Comparison of ENCODE assay signal across 1 cellular context in genomic region chr17:57455063-57455914, GRCh38.
TF ChIP-seq lines count a peak whose summit lies in the region.

No MANE protein-coding gene starts in this region.

TF ChIP-seq in GM12878, 131 proteins besides CTCF, POLR2A, EP300 and RAD21 (continued from another document):
- TF ChIP-seq, protein P1, sequence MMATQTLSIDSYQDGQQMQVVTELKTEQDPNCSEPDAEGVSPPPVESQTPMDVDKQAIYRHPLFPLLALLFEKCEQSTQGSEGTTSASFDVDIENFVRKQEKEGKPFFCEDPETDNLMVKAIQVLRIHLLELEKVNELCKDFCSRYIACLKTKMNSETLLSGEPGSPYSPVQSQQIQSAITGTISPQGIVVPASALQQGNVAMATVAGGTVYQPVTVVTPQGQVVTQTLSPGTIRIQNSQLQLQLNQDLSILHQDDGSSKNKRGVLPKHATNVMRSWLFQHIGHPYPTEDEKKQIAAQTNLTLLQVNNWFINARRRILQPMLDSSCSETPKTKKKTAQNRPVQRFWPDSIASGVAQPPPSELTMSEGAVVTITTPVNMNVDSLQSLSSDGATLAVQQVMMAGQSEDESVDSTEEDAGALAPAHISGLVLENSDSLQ (IDR thresholded peaks at IDR 0.05) = peak; percentile 71; the same call in 1 of the 2 replicates
- TF ChIP-seq HDAC6 (IDR thresholded peaks at IDR 0.05; ENCODE audit: unreplicated experiment) (peak; percentile 22), TBL1XR1 (IDR thresholded peaks at IDR 0.05; ENCODE audit: low read depth, low read length) (peak; percentile 86; the same call in 1 of the 2 replicates), ATF2 (IDR thresholded peaks at IDR 0.05; ENCODE audit: low read length) (peak; percentile 98), IKZF1 (conservative IDR thresholded peaks at IDR 0.05) (peak; percentile 90), TCF3 (IDR thresholded peaks at IDR 0.05; ENCODE audit: borderline replicate concordance, insufficient read depth, low read depth, low read length) (peak; percentile 84; the same call in 1 of the 2 replicates), MAX (IDR thresholded peaks at IDR 0.05; ENCODE audit: low read depth, low read length) (peak; percentile 95), SMAD5 (IDR thresholded peaks at IDR 0.05; ENCODE audit: low read depth) (0 out of 2 replicates have a peak, but pooled peaks have one; percentile 38), CHD2 (IDR thresholded peaks at IDR 0.05; ENCODE audit: borderline replicate concordance, low read depth, low read length) (peak; percentile 95), ZBTB33 (IDR thresholded peaks at IDR 0.05) (0 out of 2 replicates have a peak, but pooled peaks have one; percentile 12), NBN (IDR thresholded peaks at IDR 0.05) (peak; percentile 96), RUNX3 (IDR thresholded peaks at IDR 0.05; ENCODE audit: low read length) (peak; percentile 100), SPI1 (IDR thresholded peaks at IDR 0.05; ENCODE audit: borderline replicate concordance, insufficient read depth, low read depth, low read length) (peak; percentile 45; the same call in 1 of the 2 replicates), BHLHE40 (IDR thresholded peaks at IDR 0.05; ENCODE audit: borderline replicate concordance in 1 of 2, low read depth in 2 of 2, low read length in 1 of 2) (peak; percentile 83), ZSCAN29 (IDR thresholded peaks at IDR 0.05) (0 out of 2 replicates have a peak, but pooled peaks have one; percentile 49), SRF (IDR thresholded peaks at IDR 0.05; ENCODE audit: low read depth in 2 of 2, low read length in 2 of 2) (no peak), BCL11A (IDR thresholded peaks at IDR 0.05; ENCODE audit: low read depth, low read length) (peak; percentile 85), HDGF (IDR thresholded peaks at IDR 0.05) (0 out of 2 replicates have a peak, but pooled peaks have one; percentile 62), DPF2 (IDR thresholded peaks at IDR 0.05) (peak; percentile 84), JUND (IDR thresholded peaks at IDR 0.05; ENCODE audit: low read depth, low read length) (peak; percentile 42; the same call in 1 of the 2 replicates), TARDBP (IDR thresholded peaks at IDR 0.05; ENCODE audit: borderline replicate concordance) (peak; percentile 50; the same call in 1 of the 2 replicates), PML (IDR thresholded peaks at IDR 0.05; ENCODE audit: low read length) (peak; percentile 87), PAX8 (IDR thresholded peaks at IDR 0.05) (no peak), IRF4 (IDR thresholded peaks at IDR 0.05; ENCODE audit: low read depth, low read length) (peak; percentile 64), TCF7 (IDR thresholded peaks at IDR 0.05; ENCODE audit: borderline replicate concordance) (peak; percentile 78; the same call in 1 of the 2 replicates)
- TF ChIP-seq, protein P2, sequence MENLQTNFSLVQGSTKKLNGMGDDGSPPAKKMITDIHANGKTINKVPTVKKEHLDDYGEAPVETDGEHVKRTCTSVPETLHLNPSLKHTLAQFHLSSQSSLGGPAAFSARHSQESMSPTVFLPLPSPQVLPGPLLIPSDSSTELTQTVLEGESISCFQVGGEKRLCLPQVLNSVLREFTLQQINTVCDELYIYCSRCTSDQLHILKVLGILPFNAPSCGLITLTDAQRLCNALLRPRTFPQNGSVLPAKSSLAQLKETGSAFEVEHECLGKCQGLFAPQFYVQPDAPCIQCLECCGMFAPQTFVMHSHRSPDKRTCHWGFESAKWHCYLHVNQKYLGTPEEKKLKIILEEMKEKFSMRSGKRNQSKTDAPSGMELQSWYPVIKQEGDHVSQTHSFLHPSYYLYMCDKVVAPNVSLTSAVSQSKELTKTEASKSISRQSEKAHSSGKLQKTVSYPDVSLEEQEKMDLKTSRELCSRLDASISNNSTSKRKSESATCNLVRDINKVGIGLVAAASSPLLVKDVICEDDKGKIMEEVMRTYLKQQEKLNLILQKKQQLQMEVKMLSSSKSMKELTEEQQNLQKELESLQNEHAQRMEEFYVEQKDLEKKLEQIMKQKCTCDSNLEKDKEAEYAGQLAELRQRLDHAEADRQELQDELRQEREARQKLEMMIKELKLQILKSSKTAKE (IDR thresholded peaks at IDR 0.05; ENCODE audit: low read depth, poor library complexity, severe bottlenecking) = peak; percentile 98
- TF ChIP-seq, protein P3, sequence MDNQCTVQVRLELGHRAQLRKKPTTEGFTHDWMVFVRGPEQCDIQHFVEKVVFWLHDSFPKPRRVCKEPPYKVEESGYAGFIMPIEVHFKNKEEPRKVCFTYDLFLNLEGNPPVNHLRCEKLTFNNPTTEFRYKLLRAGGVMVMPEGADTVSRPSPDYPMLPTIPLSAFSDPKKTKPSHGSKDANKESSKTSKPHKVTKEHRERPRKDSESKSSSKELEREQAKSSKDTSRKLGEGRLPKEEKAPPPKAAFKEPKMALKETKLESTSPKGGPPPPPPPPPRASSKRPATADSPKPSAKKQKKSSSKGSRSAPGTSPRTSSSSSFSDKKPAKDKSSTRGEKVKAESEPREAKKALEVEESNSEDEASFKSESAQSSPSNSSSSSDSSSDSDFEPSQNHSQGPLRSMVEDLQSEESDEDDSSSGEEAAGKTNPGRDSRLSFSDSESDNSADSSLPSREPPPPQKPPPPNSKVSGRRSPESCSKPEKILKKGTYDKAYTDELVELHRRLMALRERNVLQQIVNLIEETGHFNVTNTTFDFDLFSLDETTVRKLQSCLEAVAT (IDR thresholded peaks at IDR 0.05) = peak; percentile 98
- TF ChIP-seq, protein P4, sequence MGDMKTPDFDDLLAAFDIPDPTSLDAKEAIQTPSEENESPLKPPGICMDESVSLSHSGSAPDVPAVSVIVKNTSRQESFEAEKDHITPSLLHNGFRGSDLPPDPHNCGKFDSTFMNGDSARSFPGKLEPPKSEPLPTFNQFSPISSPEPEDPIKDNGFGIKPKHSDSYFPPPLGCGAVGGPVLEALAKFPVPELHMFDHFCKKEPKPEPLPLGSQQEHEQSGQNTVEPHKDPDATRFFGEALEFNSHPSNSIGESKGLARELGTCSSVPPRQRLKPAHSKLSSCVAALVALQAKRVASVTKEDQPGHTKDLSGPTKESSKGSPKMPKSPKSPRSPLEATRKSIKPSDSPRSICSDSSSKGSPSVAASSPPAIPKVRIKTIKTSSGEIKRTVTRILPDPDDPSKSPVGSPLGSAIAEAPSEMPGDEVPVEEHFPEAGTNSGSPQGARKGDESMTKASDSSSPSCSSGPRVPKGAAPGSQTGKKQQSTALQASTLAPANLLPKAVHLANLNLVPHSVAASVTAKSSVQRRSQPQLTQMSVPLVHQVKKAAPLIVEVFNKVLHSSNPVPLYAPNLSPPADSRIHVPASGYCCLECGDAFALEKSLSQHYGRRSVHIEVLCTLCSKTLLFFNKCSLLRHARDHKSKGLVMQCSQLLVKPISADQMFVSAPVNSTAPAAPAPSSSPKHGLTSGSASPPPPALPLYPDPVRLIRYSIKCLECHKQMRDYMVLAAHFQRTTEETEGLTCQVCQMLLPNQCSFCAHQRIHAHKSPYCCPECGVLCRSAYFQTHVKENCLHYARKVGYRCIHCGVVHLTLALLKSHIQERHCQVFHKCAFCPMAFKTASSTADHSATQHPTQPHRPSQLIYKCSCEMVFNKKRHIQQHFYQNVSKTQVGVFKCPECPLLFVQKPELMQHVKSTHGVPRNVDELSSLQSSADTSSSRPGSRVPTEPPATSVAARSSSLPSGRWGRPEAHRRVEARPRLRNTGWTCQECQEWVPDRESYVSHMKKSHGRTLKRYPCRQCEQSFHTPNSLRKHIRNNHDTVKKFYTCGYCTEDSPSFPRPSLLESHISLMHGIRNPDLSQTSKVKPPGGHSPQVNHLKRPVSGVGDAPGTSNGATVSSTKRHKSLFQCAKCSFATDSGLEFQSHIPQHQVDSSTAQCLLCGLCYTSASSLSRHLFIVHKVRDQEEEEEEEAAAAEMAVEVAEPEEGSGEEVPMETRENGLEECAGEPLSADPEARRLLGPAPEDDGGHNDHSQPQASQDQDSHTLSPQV (IDR thresholded peaks at IDR 0.05) = peak; percentile 45; the same call in 1 of the 2 replicates
- TF ChIP-seq, protein P5, sequence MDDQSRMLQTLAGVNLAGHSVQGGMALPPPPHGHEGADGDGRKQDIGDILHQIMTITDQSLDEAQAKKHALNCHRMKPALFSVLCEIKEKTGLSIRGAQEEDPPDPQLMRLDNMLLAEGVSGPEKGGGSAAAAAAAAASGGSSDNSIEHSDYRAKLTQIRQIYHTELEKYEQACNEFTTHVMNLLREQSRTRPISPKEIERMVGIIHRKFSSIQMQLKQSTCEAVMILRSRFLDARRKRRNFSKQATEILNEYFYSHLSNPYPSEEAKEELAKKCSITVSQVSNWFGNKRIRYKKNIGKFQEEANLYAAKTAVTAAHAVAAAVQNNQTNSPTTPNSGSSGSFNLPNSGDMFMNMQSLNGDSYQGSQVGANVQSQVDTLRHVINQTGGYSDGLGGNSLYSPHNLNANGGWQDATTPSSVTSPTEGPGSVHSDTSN (IDR thresholded peaks at IDR 0.05; ENCODE audit: insufficient replicate concordance, low read depth, low read length) = peak; percentile 50
- TF ChIP-seq, protein P6, sequence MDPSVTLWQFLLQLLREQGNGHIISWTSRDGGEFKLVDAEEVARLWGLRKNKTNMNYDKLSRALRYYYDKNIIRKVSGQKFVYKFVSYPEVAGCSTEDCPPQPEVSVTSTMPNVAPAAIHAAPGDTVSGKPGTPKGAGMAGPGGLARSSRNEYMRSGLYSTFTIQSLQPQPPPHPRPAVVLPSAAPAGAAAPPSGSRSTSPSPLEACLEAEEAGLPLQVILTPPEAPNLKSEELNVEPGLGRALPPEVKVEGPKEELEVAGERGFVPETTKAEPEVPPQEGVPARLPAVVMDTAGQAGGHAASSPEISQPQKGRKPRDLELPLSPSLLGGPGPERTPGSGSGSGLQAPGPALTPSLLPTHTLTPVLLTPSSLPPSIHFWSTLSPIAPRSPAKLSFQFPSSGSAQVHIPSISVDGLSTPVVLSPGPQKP (IDR thresholded peaks at IDR 0.05; ENCODE audit: low read depth, low read length) = no peak
- TF ChIP-seq, protein P7, sequence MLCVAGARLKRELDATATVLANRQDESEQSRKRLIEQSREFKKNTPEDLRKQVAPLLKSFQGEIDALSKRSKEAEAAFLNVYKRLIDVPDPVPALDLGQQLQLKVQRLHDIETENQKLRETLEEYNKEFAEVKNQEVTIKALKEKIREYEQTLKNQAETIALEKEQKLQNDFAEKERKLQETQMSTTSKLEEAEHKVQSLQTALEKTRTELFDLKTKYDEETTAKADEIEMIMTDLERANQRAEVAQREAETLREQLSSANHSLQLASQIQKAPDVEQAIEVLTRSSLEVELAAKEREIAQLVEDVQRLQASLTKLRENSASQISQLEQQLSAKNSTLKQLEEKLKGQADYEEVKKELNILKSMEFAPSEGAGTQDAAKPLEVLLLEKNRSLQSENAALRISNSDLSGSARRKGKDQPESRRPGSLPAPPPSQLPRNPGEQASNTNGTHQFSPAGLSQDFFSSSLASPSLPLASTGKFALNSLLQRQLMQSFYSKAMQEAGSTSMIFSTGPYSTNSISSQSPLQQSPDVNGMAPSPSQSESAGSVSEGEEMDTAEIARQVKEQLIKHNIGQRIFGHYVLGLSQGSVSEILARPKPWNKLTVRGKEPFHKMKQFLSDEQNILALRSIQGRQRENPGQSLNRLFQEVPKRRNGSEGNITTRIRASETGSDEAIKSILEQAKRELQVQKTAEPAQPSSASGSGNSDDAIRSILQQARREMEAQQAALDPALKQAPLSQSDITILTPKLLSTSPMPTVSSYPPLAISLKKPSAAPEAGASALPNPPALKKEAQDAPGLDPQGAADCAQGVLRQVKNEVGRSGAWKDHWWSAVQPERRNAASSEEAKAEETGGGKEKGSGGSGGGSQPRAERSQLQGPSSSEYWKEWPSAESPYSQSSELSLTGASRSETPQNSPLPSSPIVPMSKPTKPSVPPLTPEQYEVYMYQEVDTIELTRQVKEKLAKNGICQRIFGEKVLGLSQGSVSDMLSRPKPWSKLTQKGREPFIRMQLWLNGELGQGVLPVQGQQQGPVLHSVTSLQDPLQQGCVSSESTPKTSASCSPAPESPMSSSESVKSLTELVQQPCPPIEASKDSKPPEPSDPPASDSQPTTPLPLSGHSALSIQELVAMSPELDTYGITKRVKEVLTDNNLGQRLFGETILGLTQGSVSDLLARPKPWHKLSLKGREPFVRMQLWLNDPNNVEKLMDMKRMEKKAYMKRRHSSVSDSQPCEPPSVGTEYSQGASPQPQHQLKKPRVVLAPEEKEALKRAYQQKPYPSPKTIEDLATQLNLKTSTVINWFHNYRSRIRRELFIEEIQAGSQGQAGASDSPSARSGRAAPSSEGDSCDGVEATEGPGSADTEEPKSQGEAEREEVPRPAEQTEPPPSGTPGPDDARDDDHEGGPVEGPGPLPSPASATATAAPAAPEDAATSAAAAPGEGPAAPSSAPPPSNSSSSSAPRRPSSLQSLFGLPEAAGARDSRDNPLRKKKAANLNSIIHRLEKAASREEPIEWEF (IDR thresholded peaks at IDR 0.05; ENCODE audit: insufficient replicate concordance, low read depth, low read length) = peak; percentile 92
